In the genomic region with DNA sequence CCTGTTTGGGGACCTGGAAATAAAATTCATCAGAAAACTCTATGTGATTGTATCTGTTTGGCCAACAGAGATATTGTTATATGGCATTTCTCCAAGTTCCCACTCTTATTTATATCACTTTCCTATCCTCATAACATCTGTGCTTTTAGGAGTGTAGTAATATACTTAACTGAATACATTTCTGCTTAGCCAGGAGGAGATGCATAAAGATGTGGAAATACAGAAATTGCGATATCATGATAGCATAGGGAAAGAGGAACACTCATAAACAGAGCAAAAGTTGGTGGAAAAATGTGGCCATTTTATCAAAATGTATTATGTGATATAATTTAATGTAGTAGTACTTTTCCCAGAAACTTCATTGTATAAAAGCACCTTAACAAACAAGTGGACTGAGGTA, we compare ENCODE assay signal across 1 cellular context.
TF ChIP-seq lines count a peak whose summit lies in the region.

No MANE protein-coding gene starts in this region.

TF ChIP-seq in SK-N-SH treated with all-trans-retinoic acid at 6 μM for 48 hours, 23 proteins besides CTCF, POLR2A, EP300 and RAD21 (continued from another document):
- no peak for TF ChIP-seq TSHZ2 (CRISPR knock-in tag; IDR thresholded peaks at IDR 0.05)
